In the genomic region with DNA sequence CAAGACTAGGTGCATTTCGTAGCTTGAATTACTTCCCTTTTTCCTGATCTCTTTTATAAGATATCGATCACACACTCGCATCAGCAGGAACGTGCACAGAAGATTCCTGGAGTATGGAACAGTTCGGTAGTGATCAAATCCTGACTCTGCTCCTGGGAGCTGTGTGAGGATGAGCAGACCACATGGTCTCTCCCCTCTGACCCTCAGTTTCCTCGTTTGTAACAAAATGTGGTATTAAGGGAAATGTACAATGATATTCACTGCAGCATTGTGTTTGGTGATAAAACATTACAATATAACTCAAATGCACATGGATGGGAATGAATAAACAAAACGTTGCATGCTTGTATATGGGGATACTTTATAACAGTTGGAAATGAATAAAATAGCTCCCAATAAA, we compare ENCODE assay signal across 9 cellular contexts. TPM values are rescaled to one million over a fixed set of nuclear protein-coding genes. Genes with fewer than 3 reads are reported as not detected.
"Had no signal": no experiment of that assay in that cellular context is flagged by ENCODE, and none has a peak within 500 bp of the region (broad histone marks: within the 10 kb centered on the region; RNA-seq: fewer than 3 reads in every experiment).

No MANE protein-coding gene starts in this region.

- H3K27me3 Mint-ChIP-seq: IgD-negative memory B cell had no signal

- H3K27ac Mint-ChIP-seq: H9, IgD-negative memory B cell had no signal

- DNase-seq: GM23248, GOT3, H9, HCEC 1CT, KBM-7 had no signal

- FAIRE-seq: H54, HTR-8/SVneo had no signal

- H3K9ac ChIP-seq: GM23248 had no signal

- H3K4me3 ChIP-seq: GM23248 had no signal

- H2AFZ ChIP-seq: GM23248 had no signal

- H3K27ac ChIP-seq: GM23248 had no signal

- H3K9me3 Mint-ChIP-seq: IgD-negative memory B cell had no signal

- H3K4me3 Mint-ChIP-seq: H9, IgD-negative memory B cell had no signal

RNA-seq across cellular contexts. Expression of gene ANKRD34C, which starts 55.1 kb away (rescaled TPM):
- total RNA-seq: GM23248, H9, HT-29 had no signal
- polyA plus RNA-seq: GM23248, IgD-negative memory B cell had no signal
